Comparison of ENCODE assay signal across 1 cellular context in the genomic region with DNA sequence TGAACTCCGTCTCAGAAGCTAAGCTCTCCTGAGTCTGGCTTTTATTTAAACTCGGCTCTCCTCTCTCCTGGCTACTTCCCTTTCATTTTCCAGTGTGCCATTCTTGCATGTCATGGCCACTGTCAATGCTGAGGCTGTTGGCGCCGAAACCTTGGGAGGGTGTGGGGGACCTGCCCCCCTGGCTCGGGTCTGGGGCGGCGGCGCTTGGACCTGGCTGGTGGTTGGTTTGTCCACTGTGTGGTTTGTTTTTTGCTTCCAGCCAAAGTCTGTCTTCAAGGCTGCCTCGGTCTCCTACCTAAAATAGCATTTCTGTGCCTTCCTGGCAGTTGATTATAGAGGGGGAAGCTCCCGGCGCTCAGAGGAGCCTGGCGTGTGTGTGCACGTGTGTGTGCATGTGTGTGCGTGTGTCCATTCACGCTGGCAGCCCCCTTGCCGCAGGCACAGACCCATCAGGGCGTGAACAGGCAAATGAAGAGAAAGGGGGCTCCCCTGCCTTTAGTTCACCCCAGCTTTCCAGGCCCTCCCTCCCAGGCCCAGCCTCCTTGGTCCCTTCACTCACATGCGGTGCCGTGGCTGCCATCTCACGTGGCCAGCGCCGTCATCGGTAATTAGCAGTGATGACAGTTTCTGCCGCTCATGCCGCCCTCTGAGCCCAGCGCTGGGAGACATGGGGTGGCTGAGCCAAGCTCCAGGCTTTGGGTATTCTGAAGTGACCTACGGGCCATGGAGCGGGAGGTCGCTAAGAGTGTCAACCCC.
TF ChIP-seq lines count a peak whose summit lies in the region.

No MANE protein-coding gene starts in this region.

TF ChIP-seq in K562, 482 proteins besides CTCF, POLR2A, EP300 and RAD21 (continued from another document and continues in another):
- TF ChIP-seq, protein P1, sequence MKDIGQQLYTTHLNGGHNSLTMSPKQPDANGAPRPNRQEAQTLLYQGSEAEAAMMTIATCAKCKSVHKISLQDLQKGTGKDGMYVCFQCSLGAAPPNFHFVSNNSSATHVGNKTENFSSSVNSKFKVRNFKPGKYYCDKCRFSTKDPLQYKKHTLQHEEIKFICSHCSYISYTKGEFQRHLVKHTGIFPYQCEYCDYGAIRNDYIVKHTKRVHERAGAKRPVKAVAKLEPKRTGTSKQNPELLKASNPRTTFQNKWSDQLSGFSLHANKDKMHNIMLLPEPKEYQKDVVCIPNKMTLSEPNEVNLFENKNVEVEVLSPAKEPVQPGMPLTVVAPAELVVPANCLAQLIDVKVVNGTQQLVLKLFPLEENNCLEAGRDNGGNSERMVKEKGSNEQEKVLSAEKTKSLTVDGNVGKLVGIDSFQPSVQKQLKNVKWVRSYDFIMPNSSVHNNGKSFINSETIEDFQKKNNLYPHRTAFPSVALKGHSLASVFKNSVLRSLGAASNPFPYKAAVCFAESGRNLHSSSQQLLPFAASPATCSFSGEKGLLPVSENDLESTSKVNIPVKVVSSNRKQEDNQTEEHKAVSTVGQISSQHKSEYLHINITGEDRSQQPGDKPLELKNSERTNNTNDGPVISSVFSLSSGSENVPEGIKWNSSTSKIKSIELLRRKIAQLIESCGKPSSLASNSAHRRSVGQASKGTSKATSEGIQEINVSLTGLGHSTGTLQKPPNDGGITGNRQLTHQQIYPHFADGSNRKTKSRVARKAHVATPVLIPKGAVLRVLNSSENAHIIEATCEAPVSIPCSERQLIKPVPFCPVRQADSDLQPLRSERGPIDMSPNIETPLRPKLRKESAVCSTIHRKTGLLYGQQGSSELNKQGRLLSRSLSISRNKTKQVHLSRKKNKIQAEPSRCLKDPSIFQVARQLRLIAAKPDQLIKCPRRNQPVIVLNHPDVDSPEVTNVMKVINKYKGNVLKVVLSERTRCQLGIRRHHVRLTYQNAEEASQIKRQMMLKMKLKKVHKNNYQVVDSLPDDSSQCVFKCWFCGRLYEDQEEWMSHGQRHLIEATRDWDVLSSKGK (CRISPR knock-in tag; IDR thresholded peaks at IDR 0.05) = no peak
- TF ChIP-seq, protein P2, sequence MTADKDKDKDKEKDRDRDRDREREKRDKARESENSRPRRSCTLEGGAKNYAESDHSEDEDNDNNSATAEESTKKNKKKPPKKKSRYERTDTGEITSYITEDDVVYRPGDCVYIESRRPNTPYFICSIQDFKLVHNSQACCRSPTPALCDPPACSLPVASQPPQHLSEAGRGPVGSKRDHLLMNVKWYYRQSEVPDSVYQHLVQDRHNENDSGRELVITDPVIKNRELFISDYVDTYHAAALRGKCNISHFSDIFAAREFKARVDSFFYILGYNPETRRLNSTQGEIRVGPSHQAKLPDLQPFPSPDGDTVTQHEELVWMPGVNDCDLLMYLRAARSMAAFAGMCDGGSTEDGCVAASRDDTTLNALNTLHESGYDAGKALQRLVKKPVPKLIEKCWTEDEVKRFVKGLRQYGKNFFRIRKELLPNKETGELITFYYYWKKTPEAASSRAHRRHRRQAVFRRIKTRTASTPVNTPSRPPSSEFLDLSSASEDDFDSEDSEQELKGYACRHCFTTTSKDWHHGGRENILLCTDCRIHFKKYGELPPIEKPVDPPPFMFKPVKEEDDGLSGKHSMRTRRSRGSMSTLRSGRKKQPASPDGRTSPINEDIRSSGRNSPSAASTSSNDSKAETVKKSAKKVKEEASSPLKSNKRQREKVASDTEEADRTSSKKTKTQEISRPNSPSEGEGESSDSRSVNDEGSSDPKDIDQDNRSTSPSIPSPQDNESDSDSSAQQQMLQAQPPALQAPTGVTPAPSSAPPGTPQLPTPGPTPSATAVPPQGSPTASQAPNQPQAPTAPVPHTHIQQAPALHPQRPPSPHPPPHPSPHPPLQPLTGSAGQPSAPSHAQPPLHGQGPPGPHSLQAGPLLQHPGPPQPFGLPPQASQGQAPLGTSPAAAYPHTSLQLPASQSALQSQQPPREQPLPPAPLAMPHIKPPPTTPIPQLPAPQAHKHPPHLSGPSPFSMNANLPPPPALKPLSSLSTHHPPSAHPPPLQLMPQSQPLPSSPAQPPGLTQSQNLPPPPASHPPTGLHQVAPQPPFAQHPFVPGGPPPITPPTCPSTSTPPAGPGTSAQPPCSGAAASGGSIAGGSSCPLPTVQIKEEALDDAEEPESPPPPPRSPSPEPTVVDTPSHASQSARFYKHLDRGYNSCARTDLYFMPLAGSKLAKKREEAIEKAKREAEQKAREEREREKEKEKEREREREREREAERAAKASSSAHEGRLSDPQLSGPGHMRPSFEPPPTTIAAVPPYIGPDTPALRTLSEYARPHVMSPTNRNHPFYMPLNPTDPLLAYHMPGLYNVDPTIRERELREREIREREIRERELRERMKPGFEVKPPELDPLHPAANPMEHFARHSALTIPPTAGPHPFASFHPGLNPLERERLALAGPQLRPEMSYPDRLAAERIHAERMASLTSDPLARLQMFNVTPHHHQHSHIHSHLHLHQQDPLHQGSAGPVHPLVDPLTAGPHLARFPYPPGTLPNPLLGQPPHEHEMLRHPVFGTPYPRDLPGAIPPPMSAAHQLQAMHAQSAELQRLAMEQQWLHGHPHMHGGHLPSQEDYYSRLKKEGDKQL (CRISPR knock-in tag; IDR thresholded peaks at IDR 0.05; ENCODE audit: borderline replicate concordance) = peak; percentile 59; the same call in 1 of the 2 replicates
- TF ChIP-seq, protein P3, sequence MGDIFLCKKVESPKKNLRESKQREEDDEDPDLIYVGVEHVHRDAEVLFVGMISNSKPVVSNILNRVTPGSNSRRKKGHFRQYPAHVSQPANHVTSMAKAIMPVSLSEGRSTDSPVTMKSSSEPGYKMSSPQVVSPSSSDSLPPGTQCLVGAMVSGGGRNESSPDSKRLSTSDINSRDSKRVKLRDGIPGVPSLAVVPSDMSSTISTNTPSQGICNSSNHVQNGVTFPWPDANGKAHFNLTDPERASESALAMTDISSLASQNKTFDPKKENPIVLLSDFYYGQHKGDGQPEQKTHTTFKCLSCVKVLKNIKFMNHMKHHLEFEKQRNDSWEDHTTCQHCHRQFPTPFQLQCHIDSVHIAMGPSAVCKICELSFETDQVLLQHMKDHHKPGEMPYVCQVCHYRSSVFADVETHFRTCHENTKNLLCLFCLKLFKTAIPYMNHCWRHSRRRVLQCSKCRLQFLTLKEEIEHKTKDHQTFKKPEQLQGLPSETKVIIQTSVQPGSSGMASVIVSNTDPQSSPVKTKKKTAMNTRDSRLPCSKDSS (IDR thresholded peaks at IDR 0.05; ENCODE audit: low read depth, partially characterized antibody) = no peak
- TF ChIP-seq TEAD1 (CRISPR knock-in tag; IDR thresholded peaks at IDR 0.05) (no peak), PTRF (tag; IDR thresholded peaks at IDR 0.05) (no peak), GATA2 (CRISPR knock-in tag; IDR thresholded peaks at IDR 0.05) (no peak), FOXM1 (IDR thresholded peaks at IDR 0.05; ENCODE audit: low read depth) (no peak), FOXM1 (CRISPR knock-in tag; IDR thresholded peaks at IDR 0.05; ENCODE audit: low read depth) (no peak), RNF2 (IDR thresholded peaks at IDR 0.05) (no peak), ZKSCAN8 (CRISPR knock-in tag; IDR thresholded peaks at IDR 0.05) (no peak), MEIS2 (IDR thresholded peaks at IDR 0.05; ENCODE audit: partially characterized antibody) (peak; percentile 85), PTBP1 (IDR thresholded peaks at IDR 0.05; ENCODE audit: low read depth, low read length) (0 out of 2 replicates have a peak, but pooled peaks have one; percentile 8), NFYB (IDR thresholded peaks at IDR 0.05; ENCODE audit: extremely low read depth, insufficient read length) (no peak), NCOR1 (IDR thresholded peaks at IDR 0.05) (no peak), ZNF778 (CRISPR knock-in tag; IDR thresholded peaks at IDR 0.05) (no peak), PHB2 (IDR thresholded peaks at IDR 0.05; ENCODE audit: low read depth) (no peak), COPS2 (conservative IDR thresholded peaks at IDR 0.05) (no peak), POLR2B (IDR thresholded peaks at IDR 0.05; ENCODE audit: low read depth, partially characterized antibody) (no peak), PRPF4 (IDR thresholded peaks at IDR 0.05; ENCODE audit: insufficient read depth, low read depth, low read length, poor library complexity, severe bottlenecking) (no peak), HDAC6 (IDR thresholded peaks at IDR 0.05; ENCODE audit: low read depth, low read length) (no peak), ZBTB17 (CRISPR knock-in tag; IDR thresholded peaks at IDR 0.05) (no peak), ZNF121 (CRISPR knock-in tag; conservative IDR thresholded peaks at IDR 0.05) (no peak)
- TF ChIP-seq, protein P4, sequence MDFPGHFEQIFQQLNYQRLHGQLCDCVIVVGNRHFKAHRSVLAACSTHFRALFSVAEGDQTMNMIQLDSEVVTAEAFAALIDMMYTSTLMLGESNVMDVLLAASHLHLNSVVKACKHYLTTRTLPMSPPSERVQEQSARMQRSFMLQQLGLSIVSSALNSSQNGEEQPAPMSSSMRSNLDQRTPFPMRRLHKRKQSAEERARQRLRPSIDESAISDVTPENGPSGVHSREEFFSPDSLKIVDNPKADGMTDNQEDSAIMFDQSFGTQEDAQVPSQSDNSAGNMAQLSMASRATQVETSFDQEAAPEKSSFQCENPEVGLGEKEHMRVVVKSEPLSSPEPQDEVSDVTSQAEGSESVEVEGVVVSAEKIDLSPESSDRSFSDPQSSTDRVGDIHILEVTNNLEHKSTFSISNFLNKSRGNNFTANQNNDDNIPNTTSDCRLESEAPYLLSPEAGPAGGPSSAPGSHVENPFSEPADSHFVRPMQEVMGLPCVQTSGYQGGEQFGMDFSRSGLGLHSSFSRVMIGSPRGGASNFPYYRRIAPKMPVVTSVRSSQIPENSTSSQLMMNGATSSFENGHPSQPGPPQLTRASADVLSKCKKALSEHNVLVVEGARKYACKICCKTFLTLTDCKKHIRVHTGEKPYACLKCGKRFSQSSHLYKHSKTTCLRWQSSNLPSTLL (IDR thresholded peaks at IDR 0.05) = no peak
- TF ChIP-seq, protein P5, sequence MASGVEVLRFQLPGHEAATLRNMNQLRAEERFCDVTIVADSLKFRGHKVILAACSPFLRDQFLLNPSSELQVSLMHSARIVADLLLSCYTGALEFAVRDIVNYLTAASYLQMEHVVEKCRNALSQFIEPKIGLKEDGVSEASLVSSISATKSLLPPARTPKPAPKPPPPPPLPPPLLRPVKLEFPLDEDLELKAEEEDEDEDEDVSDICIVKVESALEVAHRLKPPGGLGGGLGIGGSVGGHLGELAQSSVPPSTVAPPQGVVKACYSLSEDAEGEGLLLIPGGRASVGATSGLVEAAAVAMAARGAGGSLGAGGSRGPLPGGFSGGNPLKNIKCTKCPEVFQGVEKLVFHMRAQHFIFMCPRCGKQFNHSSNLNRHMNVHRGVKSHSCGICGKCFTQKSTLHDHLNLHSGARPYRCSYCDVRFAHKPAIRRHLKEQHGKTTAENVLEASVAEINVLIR (CRISPR knock-in tag; IDR thresholded peaks at IDR 0.05) = no peak
- TF ChIP-seq, protein P6, sequence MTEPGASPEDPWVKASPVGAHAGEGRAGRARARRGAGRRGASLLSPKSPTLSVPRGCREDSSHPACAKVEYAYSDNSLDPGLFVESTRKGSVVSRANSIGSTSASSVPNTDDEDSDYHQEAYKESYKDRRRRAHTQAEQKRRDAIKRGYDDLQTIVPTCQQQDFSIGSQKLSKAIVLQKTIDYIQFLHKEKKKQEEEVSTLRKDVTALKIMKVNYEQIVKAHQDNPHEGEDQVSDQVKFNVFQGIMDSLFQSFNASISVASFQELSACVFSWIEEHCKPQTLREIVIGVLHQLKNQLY (CRISPR knock-in tag; conservative IDR thresholded peaks at IDR 0.05) = no peak
- TF ChIP-seq, protein P7, sequence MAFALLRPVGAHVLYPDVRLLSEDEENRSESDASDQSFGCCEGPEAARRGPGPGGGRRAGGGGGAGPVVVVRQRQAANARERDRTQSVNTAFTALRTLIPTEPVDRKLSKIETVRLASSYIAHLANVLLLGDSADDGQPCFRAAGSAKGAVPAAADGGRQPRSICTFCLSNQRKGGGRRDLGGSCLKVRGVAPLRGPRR (CRISPR knock-in tag; IDR thresholded peaks at IDR 0.05) = no peak
- TF ChIP-seq, protein P8, sequence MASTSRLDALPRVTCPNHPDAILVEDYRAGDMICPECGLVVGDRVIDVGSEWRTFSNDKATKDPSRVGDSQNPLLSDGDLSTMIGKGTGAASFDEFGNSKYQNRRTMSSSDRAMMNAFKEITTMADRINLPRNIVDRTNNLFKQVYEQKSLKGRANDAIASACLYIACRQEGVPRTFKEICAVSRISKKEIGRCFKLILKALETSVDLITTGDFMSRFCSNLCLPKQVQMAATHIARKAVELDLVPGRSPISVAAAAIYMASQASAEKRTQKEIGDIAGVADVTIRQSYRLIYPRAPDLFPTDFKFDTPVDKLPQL (IDR thresholded peaks at IDR 0.05; ENCODE audit: extremely low read depth, insufficient read length) = no peak
- TF ChIP-seq, protein P9, sequence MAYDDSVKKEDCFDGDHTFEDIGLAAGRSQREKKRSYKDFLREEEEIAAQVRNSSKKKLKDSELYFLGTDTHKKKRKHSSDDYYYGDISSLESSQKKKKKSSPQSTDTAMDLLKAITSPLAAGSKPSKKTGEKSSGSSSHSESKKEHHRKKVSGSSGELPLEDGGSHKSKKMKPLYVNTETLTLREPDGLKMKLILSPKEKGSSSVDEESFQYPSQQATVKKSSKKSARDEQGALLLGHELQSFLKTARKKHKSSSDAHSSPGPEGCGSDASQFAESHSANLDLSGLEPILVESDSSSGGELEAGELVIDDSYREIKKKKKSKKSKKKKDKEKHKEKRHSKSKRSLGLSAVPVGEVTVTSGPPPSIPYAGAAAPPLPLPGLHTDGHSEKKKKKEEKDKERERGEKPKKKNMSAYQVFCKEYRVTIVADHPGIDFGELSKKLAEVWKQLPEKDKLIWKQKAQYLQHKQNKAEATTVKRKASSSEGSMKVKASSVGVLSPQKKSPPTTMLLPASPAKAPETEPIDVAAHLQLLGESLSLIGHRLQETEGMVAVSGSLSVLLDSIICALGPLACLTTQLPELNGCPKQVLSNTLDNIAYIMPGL (CRISPR knock-in tag; IDR thresholded peaks at IDR 0.05) = no peak
- TF ChIP-seq, protein P10, sequence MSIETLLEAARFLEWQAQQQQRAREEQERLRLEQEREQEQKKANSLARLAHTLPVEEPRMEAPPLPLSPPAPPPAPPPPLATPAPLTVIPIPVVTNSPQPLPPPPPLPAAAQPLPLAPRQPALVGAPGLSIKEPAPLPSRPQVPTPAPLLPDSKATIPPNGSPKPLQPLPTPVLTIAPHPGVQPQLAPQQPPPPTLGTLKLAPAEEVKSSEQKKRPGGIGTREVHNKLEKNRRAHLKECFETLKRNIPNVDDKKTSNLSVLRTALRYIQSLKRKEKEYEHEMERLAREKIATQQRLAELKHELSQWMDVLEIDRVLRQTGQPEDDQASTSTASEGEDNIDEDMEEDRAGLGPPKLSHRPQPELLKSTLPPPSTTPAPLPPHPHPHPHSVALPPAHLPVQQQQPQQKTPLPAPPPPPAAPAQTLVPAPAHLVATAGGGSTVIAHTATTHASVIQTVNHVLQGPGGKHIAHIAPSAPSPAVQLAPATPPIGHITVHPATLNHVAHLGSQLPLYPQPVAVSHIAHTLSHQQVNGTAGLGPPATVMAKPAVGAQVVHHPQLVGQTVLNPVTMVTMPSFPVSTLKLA (conservative IDR thresholded peaks at IDR 0.05) = peak; percentile 98
